Comparison of ENCODE assay signal across 10 cellular contexts in genomic region chr1:40664791-40665190, GRCh38. TPM values are rescaled to one million over a fixed set of nuclear protein-coding genes. Genes with fewer than 3 reads are reported as not detected.
DNase-seq lines count a peak whose midpoint lies in the region; ATAC-seq, FAIRE-seq and TF ChIP-seq lines count a peak whose summit lies in the region.
"Had no signal": no experiment of that assay in that cellular context is flagged by ENCODE, and none has a peak within 500 bp of the region (broad histone marks: within the 10 kb centered on the region; RNA-seq: fewer than 3 reads in every experiment).

No MANE protein-coding gene starts in this region.

- H3K9ac ChIP-seq in HCT116 (ENCODE audit: low read length), result peak overlapping the region; percentile 69; the same call in 1 of the 2 replicates

- H3K4me2 ChIP-seq in HCT116 (ENCODE audit: low read length), result peak overlapping the region; percentile 97

- BruUV-seq in HCT116 (replicated peaks; lab: Mats Ljungman, UMichigan) (TSS peak; percentile 69), MCF 10A (replicated peaks; lab: Mats Ljungman, UMichigan) (no TSS peak)

- H3K27ac Mint-ChIP-seq in MCF 10A (ENCODE audit: low read depth, unreplicated experiment), result no peak overlapping the region
- H3K27ac Mint-ChIP-seq in natural killer cell treated with Interleukin-12 subunit alpha and Interleukin-12 subunit beta and Interleukin-15 and Interleukin-18, amount 100 ng/mL, for 72 hours, result no peak overlapping the region

- no peak for FAIRE-seq in GM19239 (lab: Jason Lieb, UNC)
- FAIRE-seq in HTR-8/SVneo (lab: Jason Lieb, UNC), result no peak

- peak overlapping the region; percentile 75 for H3K4me3 ChIP-seq in BE2C (ENCODE audit: low read depth, low read length)
- H3K4me3 ChIP-seq in HCT116 (replicated peaks in 1 of 2; ENCODE audit: low read depth in 1 of 2, low read length in 2 of 2), result peak overlapping the region; percentile 53 to 71

- no peaks in the 10 kb centered on the region for H3K79me2 ChIP-seq in HCT116 (ENCODE audit: insufficient read depth, low read length)

- no peak for DNase-seq in BE2C
- DNase-seq in HCT116 (ENCODE audit: low read depth, low spot score), result no peak
- DNase-seq in MCF 10A (ENCODE audit: unreplicated experiment), result no peak
- DNase-seq in natural killer cell treated with Interleukin-12 subunit alpha and Interleukin-12 subunit beta and Interleukin-15 and Interleukin-18, amount 100 ng/mL, for 72 hours (ENCODE audit: low spot score), result no peak
- DNase-seq in GM19239 (ENCODE audit: insufficient read length, low spot score), result no peak
- no peak for DNase-seq in HTR-8/SVneo (ENCODE audit: insufficient read length, low spot score)
- no peak for DNase-seq in stimulated activated CD4-positive, alpha-beta T cell treated with anti-CD3 and anti-CD28 coated beads, Interleukin-12 subunit alpha, Interleukin-12 subunit beta, amount 100 ng/mL, for 4 hours

- RAD21 ChIA-PET in HCT116 (lab: Charles Lee; ENCODE audit: low non-redundant PET in 1 of 2, low total read pairs in 2 of 2, uncharacterized antibody in 2 of 2, unreplicated experiment in 2 of 2), result no interaction called here

- TF ChIP-seq CTCF in BE2C (IDR thresholded peaks at IDR 0.05; ENCODE audit: low read depth, low read length) (no peak), HCT116 (IDR thresholded peaks at IDR 0.05 in 2 of 3, conservative IDR thresholded peaks at IDR 0.05 in 1 of 3; ENCODE audit: borderline replicate concordance in 1 of 3, insufficient read depth in 1 of 3, low read depth in 2 of 3, low read length in 2 of 3) (no peak), MCF 10A (IDR thresholded peaks at IDR 0.05; ENCODE audit: unreplicated experiment) (no peak)

- H3K36me3 Mint-ChIP-seq in MCF 10A (ENCODE audit: insufficient read depth, unreplicated experiment), result no peaks in the 10 kb centered on the region
- no peaks in the 10 kb centered on the region for H3K36me3 Mint-ChIP-seq in natural killer cell treated with Interleukin-12 subunit alpha and Interleukin-12 subunit beta and Interleukin-15 and Interleukin-18, amount 100 ng/mL, for 72 hours

- H3K27ac ChIP-seq in HCT116 (ENCODE audit: low read depth, low read length), result no peak overlapping the region
- H3K27ac ChIP-seq: body of pancreas, left lung had no signal

- H3K36me3 ChIP-seq in BE2C, result peaks cover 5% of the 10 kb centered on the region
- no peaks in the 10 kb centered on the region for H3K36me3 ChIP-seq in HCT116 (ENCODE audit: control insufficient read depth in 1 of 2, insufficient read depth in 2 of 2, low read length in 2 of 2)
- H3K36me3 ChIP-seq: left lung had no signal

- no peaks in the 10 kb centered on the region for H4K20me1 ChIP-seq in HCT116 (ENCODE audit: insufficient read depth)

- H3K4me3 Mint-ChIP-seq in MCF 10A (ENCODE audit: unreplicated experiment), result peak overlapping the region; percentile 57
- H3K4me3 Mint-ChIP-seq in natural killer cell treated with Interleukin-12 subunit alpha and Interleukin-12 subunit beta and Interleukin-15 and Interleukin-18, amount 100 ng/mL, for 72 hours, result peak overlapping the region; percentile 50

- no peak for ATAC-seq in HCT116
- ATAC-seq in natural killer cell treated with Interleukin-12 subunit alpha and Interleukin-12 subunit beta and Interleukin-15 and Interleukin-18, amount 100 ng/mL, for 72 hours, result no peak
- ATAC-seq in HG02678 (IDR thresholded peaks at IDR 0.05; ENCODE audit: unreplicated experiment), result no peak

- no peaks in the 10 kb centered on the region for H3K9me2 ChIP-seq in HCT116 (ENCODE audit: insufficient read depth)

- CTCF ChIA-PET in HCT116 (lab: Charles Lee) (interaction anchor here (0.8 to 1.6 kb wide), 2 partner anchors 27 to 40 kb away, joined by 4 read pairs; partner anchors contain the start of gene NFYC), MCF 10A (lab: Yijun Ruan, JAX) (interaction anchor here (0.6 to 0.8 kb wide), 3 partner anchors 102 to 132 kb away, joined by 3 to 4 read pairs (median 3); no protein-coding TSS in a partner anchor)

- H3K4me1 ChIP-seq in BE2C (peaks cover 8% of the 10 kb centered on the region), HCT116 (ENCODE audit: control insufficient read depth in 1 of 2, insufficient read depth in 2 of 2, low read length in 2 of 2) (peaks cover 9 to 44% of the 10 kb centered on the region in 2 experiments)

- peaks cover 18% of the 10 kb centered on the region for H3K4me1 Mint-ChIP-seq in MCF 10A (ENCODE audit: insufficient read depth, unreplicated experiment)
- peaks cover 15 to 20% of the 10 kb centered on the region in 2 donors for H3K4me1 Mint-ChIP-seq in natural killer cell treated with Interleukin-12 subunit alpha and Interleukin-12 subunit beta and Interleukin-15 and Interleukin-18, amount 100 ng/mL, for 72 hours (ENCODE audit: low read depth in 2 of 2)

- H2AFZ ChIP-seq in HCT116 (ENCODE audit: low read depth, low read length, poor library complexity, severe bottlenecking), result no peak overlapping the region

- POLR2A ChIA-PET in HCT116 (lab: Charles Lee), result interaction anchor here (2.3 kb wide), 1 partner anchor 26 kb away, joined by 12 read pairs; the partner anchor contains the start of gene NFYC
- POLR2A ChIA-PET in MCF 10A (lab: Yijun Ruan, JAX), result interaction anchor here (0.9 to 2.6 kb wide), 2 partner anchors 26 to 46 kb away, joined by 3 to 12 read pairs; partner anchors contain the start of gene NFYC

- TF ChIP-seq RAD21 in HCT116 (IDR thresholded peaks at IDR 0.05; ENCODE audit: low read depth), result no peak

- H3K9me3 Mint-ChIP-seq in MCF 10A (ENCODE audit: unreplicated experiment), result no peaks in the 10 kb centered on the region
- no peaks in the 10 kb centered on the region for H3K9me3 Mint-ChIP-seq in natural killer cell treated with Interleukin-12 subunit alpha and Interleukin-12 subunit beta and Interleukin-15 and Interleukin-18, amount 100 ng/mL, for 72 hours

- TF ChIP-seq POLR2A in HCT116 (IDR thresholded peaks at IDR 0.05; ENCODE audit: borderline replicate concordance, extremely low read depth, insufficient read depth, insufficient read length), result no peak

- no peaks in the 10 kb centered on the region for H3K9me3 ChIP-seq in BE2C
- no peaks in the 10 kb centered on the region for H3K9me3 ChIP-seq in HCT116 (ENCODE audit: control insufficient read depth in 1 of 2, insufficient read depth in 1 of 2, low read depth in 1 of 2, low read length in 2 of 2)
- H3K9me3 ChIP-seq: body of pancreas, left lung had no signal

- intact Hi-C loops in HCT116 (cut with micrococcal nuclease), result loop anchor here (5.0 kb wide), 1 partner anchor 132 kb away; the partner anchor contains the start of gene ZNF684
- intact Hi-C loops in MCF 10A (cut with micrococcal nuclease), result loop anchor here (5.0 to 10.0 kb wide), 2 partner anchors 132 to 520 kb away; partner anchors contain the start of gene ZNF684

- H3K27me3 Mint-ChIP-seq in MCF 10A (ENCODE audit: insufficient read depth, unreplicated experiment), result no peaks in the 10 kb centered on the region
- no peaks in the 10 kb centered on the region for H3K27me3 Mint-ChIP-seq in natural killer cell treated with Interleukin-12 subunit alpha and Interleukin-12 subunit beta and Interleukin-15 and Interleukin-18, amount 100 ng/mL, for 72 hours

- H3K27me3 ChIP-seq in BE2C (no peaks in the 10 kb centered on the region), HCT116 (ENCODE audit: insufficient read depth, low read length) (no peaks in the 10 kb centered on the region)
- H3K27me3 ChIP-seq: body of pancreas, left lung had no signal

TF ChIP-seq in HCT116, 20 proteins besides CTCF, POLR2A, EP300 and RAD21 (continues in another document):
- no peak for TF ChIP-seq TCF7L2 (IDR thresholded peaks at IDR 0.05; ENCODE audit: borderline replicate concordance, extremely low read depth, insufficient read depth, insufficient read length)
- TF ChIP-seq ATF3 (IDR thresholded peaks at IDR 0.05), result no peak
- no peak for TF ChIP-seq SIN3A (IDR thresholded peaks at IDR 0.05; ENCODE audit: low read depth)
- TF ChIP-seq, protein P1, sequence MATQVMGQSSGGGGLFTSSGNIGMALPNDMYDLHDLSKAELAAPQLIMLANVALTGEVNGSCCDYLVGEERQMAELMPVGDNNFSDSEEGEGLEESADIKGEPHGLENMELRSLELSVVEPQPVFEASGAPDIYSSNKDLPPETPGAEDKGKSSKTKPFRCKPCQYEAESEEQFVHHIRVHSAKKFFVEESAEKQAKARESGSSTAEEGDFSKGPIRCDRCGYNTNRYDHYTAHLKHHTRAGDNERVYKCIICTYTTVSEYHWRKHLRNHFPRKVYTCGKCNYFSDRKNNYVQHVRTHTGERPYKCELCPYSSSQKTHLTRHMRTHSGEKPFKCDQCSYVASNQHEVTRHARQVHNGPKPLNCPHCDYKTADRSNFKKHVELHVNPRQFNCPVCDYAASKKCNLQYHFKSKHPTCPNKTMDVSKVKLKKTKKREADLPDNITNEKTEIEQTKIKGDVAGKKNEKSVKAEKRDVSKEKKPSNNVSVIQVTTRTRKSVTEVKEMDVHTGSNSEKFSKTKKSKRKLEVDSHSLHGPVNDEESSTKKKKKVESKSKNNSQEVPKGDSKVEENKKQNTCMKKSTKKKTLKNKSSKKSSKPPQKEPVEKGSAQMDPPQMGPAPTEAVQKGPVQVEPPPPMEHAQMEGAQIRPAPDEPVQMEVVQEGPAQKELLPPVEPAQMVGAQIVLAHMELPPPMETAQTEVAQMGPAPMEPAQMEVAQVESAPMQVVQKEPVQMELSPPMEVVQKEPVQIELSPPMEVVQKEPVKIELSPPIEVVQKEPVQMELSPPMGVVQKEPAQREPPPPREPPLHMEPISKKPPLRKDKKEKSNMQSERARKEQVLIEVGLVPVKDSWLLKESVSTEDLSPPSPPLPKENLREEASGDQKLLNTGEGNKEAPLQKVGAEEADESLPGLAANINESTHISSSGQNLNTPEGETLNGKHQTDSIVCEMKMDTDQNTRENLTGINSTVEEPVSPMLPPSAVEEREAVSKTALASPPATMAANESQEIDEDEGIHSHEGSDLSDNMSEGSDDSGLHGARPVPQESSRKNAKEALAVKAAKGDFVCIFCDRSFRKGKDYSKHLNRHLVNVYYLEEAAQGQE (IDR thresholded peaks at IDR 0.05; ENCODE audit: low read depth), result no peak

RNA-seq across cellular contexts. Expression of gene RIMS3, which starts 0.7 kb away (rescaled TPM):
- 47.8 TPM for polyA plus RNA-seq in BE2C (2012; ENCODE audit: insufficient read depth, insufficient read length, low read depth)
- total RNA-seq in HCT116 (2021; ENCODE audit: unreplicated experiment), result 9.0 TPM
- 3.8 and 4.0 TPM in 2 replicates for polyA plus RNA-seq in HCT116 (2012)
- 0.29 and 0.58 TPM in 2 replicates for total RNA-seq in MCF 10A (2022)
- 1 to 10 TPM in 1 of 2 donors, under 1 TPM in 1; 0.62 to 2.0 TPM for total RNA-seq in natural killer cell treated with Interleukin-12 subunit alpha and Interleukin-12 subunit beta and Interleukin-15 and Interleukin-18, amount 100 ng/mL, for 72 hours

RNA-seq across cellular contexts. Expression of gene NFYC, which starts 26.7 kb away (rescaled TPM):
- 88.4 TPM for polyA plus RNA-seq in BE2C (2012; ENCODE audit: insufficient read depth, insufficient read length, low read depth)
- total RNA-seq in HCT116 (2021; ENCODE audit: unreplicated experiment), result 63.3 TPM
- 70.5 and 71.3 TPM in 2 replicates for polyA plus RNA-seq in HCT116 (2012)
- total RNA-seq in MCF 10A (2022), result 66.4 and 69.6 TPM in 2 replicates
- 10 to 100 TPM; 56.7 to 80.3 TPM for total RNA-seq in natural killer cell treated with Interleukin-12 subunit alpha and Interleukin-12 subunit beta and Interleukin-15 and Interleukin-18, amount 100 ng/mL, for 72 hours
